In the genomic region with DNA sequence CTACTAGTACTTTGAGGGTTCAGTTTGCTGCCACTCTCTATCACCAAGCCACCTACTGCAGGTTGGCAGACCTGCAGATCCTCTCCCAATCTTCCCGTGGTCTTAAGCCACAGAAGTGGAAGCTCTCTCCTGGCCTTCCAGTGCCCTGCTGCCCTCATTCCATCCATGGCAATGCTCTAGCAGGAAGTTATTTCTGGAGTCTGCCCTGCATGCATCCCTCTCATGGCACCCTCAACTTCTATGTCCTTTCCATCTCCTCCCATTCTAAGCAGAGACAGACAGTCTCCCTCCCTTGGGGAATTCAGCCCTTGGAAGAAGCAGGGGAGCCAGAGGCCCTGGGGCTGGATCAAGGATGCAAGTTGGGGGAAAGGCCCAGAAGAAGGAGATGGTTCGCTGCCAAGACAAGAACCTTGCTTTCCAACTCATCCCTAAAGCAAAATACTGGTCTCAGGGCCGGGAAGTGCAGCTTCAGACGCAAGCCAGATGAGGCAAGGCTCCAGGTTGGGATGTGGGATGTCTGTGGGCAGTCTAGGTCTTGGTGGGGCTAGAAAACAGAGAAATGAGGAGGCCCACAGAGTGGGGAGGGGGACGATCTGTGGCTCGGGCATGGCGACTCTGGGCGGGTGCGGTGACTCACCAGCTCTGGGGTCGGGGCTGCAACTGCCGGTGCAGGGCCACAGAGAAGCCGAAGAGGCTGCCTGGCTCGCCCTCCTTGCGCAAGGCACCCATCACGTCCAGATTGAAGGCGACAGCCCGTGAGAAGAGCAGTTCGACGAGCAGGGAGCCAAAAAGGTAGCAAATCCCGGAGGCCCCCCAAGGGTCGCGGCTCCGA, we compare ENCODE assay signal across 6 cellular contexts. TPM values are rescaled to one million over a fixed set of nuclear protein-coding genes. Genes with fewer than 3 reads are reported as not detected.
DNase-seq lines count a peak whose midpoint lies in the region; ATAC-seq and TF ChIP-seq lines count a peak whose summit lies in the region.

No MANE protein-coding gene starts in this region.

- peaks cover 20% of the 10 kb centered on the region for H3K4me1 Mint-ChIP-seq in activated CD8-positive, alpha-beta T cell treated with anti-CD3 and anti-CD28 coated beads, Interleukin-2, amount 10 ng/mL, durations not matched to agents 7 days and 5 days (ENCODE audit: low read depth)

- H3K4me3 Mint-ChIP-seq in activated CD8-positive, alpha-beta T cell treated with anti-CD3 and anti-CD28 coated beads, Interleukin-2, amount 10 ng/mL, durations not matched to agents 7 days and 5 days = peak overlapping the region; percentile 76

- H3K4me1 ChIP-seq in ES-I3 (ENCODE audit: insufficient read depth, low read length) (no peaks in the 10 kb centered on the region), lung (ENCODE audit: control insufficient read depth in 2 of 2, insufficient read depth in 2 of 2, low read length in 2 of 2) (peaks cover 0 to 16% of the 10 kb centered on the region in 2 donors)

- no peaks in the 10 kb centered on the region for H3K9me3 Mint-ChIP-seq in activated CD8-positive, alpha-beta T cell treated with anti-CD3 and anti-CD28 coated beads, Interleukin-2, amount 10 ng/mL, durations not matched to agents 7 days and 5 days (ENCODE audit: insufficient read depth)

- POLR2A ChIA-PET in activated CD8-positive, alpha-beta T cell treated with anti-CD3 and anti-CD28 coated beads, Interleukin-2, amount 10 ng/mL, durations not matched to agents 7 days and 5 days (lab: Charles Lee) = interaction anchor here (0.8 kb wide), 1 partner anchor 9 kb away, joined by 5 read pairs; a partner anchor contains a TSS

- peaks cover 44% of the 10 kb centered on the region for H3K27me3 Mint-ChIP-seq in activated CD8-positive, alpha-beta T cell treated with anti-CD3 and anti-CD28 coated beads, Interleukin-2, amount 10 ng/mL, durations not matched to agents 7 days and 5 days (ENCODE audit: low read depth)

- H3K27ac Mint-ChIP-seq in activated CD8-positive, alpha-beta T cell treated with anti-CD3 and anti-CD28 coated beads, Interleukin-2, amount 10 ng/mL, durations not matched to agents 7 days and 5 days = no peak overlapping the region

- peak; percentile 5 for ATAC-seq in activated CD8-positive, alpha-beta T cell treated with anti-CD3 and anti-CD28 coated beads, Interleukin-2, amount 10 ng/mL, durations not matched to agents 7 days and 5 days
- ATAC-seq in lung (ENCODE audit: insufficient read depth, low FRiP score) = no peak
- ATAC-seq in GM18909 (IDR thresholded peaks at IDR 0.05; ENCODE audit: poor library complexity, unreplicated experiment) = no peak

- no peak for TF ChIP-seq CTCF in lung (IDR thresholded peaks at IDR 0.05; ENCODE audit: control extremely low read depth, extremely low read depth)

- H3K36me3 ChIP-seq in ES-I3 (ENCODE audit: insufficient read depth, low read length) (no peaks in the 10 kb centered on the region), lung (ENCODE audit: control insufficient read depth in 2 of 2, insufficient read depth in 2 of 2, low read length in 2 of 2) (no peaks in the 10 kb centered on the region)

- peak overlapping the region in 1 of 2 donors; percentile 98 for H3K27ac ChIP-seq in lung (ENCODE audit: low read depth in 1 of 2, low read length in 1 of 2)

- H3K27me3 ChIP-seq in lung (ENCODE audit: control insufficient read depth, insufficient read depth) = no peaks in the 10 kb centered on the region

- 13 to 14% methylated on average over 21 to 23 of the region's 23 CpGs for WGBS in lung, 2 donors

- H3K36me3 Mint-ChIP-seq in activated CD8-positive, alpha-beta T cell treated with anti-CD3 and anti-CD28 coated beads, Interleukin-2, amount 10 ng/mL, durations not matched to agents 7 days and 5 days (ENCODE audit: low read depth) = no peaks in the 10 kb centered on the region

- H3K9ac ChIP-seq in ES-I3 (ENCODE audit: low read depth, low read length) = peak overlapping the region; percentile 75

- peak overlapping the region; percentile 31 for H3K4me3 ChIP-seq in lung

- no peak for DNase-seq in activated CD8-positive, alpha-beta T cell treated with anti-CD3 and anti-CD28 coated beads, Interleukin-2, amount 10 ng/mL, durations not matched to agents 7 days and 5 days
- DNase-seq in lung (ENCODE audit: low spot score) = no peak
- no peak for DNase-seq in D341Med (ENCODE audit: low spot score)
- DNase-seq in NCI-H1092 treated with DMSO at 0.1 percent for 48 hours (lab: John Stamatoyannopoulos, UW) = no peak

- CTCF ChIA-PET in activated CD8-positive, alpha-beta T cell treated with anti-CD3 and anti-CD28 coated beads, Interleukin-2, amount 10 ng/mL, durations not matched to agents 7 days and 5 days (lab: Charles Lee) = interaction anchor here (0.7 to 1.6 kb wide), 6 partner anchors 9 to 63 kb away, joined by 3 to 6 read pairs (median 4); a partner anchor contains a TSS

- H3K9me3 ChIP-seq in ES-I3 (ENCODE audit: control insufficient read depth, insufficient read depth, low read length) (no peaks in the 10 kb centered on the region), lung (ENCODE audit: control insufficient read depth in 2 of 2, insufficient read depth in 1 of 2, low read length in 1 of 2) (no peaks in the 10 kb centered on the region)

RNA-seq across cellular contexts. Expression of a gene that starts 0.6 kb away (rescaled TPM):
- total RNA-seq in activated CD8-positive, alpha-beta T cell treated with anti-CD3 and anti-CD28 coated beads, Interleukin-2, amount 10 ng/mL, durations not matched to agents 7 days and 5 days = 1 to 10 TPM; 2.0 to 4.2 TPM
- 10 to 100 TPM; 13.5 to 28.4 TPM for total RNA-seq in lung
- polyA plus RNA-seq in lung = 10 to 100 TPM in 1 of 2 donors, 1 to 10 TPM in 1; 8.2 to 22.0 TPM

RNA-seq across cellular contexts. Expression of a gene that starts 8.8 kb away (rescaled TPM):
- total RNA-seq in activated CD8-positive, alpha-beta T cell treated with anti-CD3 and anti-CD28 coated beads, Interleukin-2, amount 10 ng/mL, durations not matched to agents 7 days and 5 days = 100 to 1,000 TPM; 156 to 158 TPM
- 100 to 1,000 TPM in 1 of 2 donors, 10 to 100 TPM in 1; 53.9 to 132 TPM for total RNA-seq in lung
- polyA plus RNA-seq in lung = 100 to 1,000 TPM; 351 to 374 TPM

RNA-seq across cellular contexts. Expression of a gene that starts 13.1 kb away (rescaled TPM):
- 10 to 100 TPM; 12.0 to 12.1 TPM for total RNA-seq in activated CD8-positive, alpha-beta T cell treated with anti-CD3 and anti-CD28 coated beads, Interleukin-2, amount 10 ng/mL, durations not matched to agents 7 days and 5 days
- 1 to 10 TPM; 4.4 to 5.4 TPM for total RNA-seq in lung
- 1 to 10 TPM; 3.1 to 3.4 TPM for polyA plus RNA-seq in lung

RNA-seq across cellular contexts. Expression of a gene that starts 21.8 kb away (rescaled TPM):
- 100 to 1,000 TPM; 203 to 206 TPM for total RNA-seq in activated CD8-positive, alpha-beta T cell treated with anti-CD3 and anti-CD28 coated beads, Interleukin-2, amount 10 ng/mL, durations not matched to agents 7 days and 5 days
- total RNA-seq in lung = 1,000 to 10,000 TPM in 1 of 2 donors, 100 to 1,000 TPM in 1; 516 to 1,425 TPM
- 1,000 to 10,000 TPM; 1,829 to 2,824 TPM for polyA plus RNA-seq in lung

RNA-seq across cellular contexts. Expression of a gene that starts 35.9 kb away (rescaled TPM):
- 10 to 100 TPM; 12.4 to 13.9 TPM for total RNA-seq in activated CD8-positive, alpha-beta T cell treated with anti-CD3 and anti-CD28 coated beads, Interleukin-2, amount 10 ng/mL, durations not matched to agents 7 days and 5 days
- 1 to 10 TPM; 2.8 to 8.3 TPM for total RNA-seq in lung
- 1 to 10 TPM in 1 of 2 donors, under 1 TPM in 1; 0.93 to 3.5 TPM for polyA plus RNA-seq in lung
